Comparison of ENCODE assay signal across 8 cellular contexts in the genomic region with DNA sequence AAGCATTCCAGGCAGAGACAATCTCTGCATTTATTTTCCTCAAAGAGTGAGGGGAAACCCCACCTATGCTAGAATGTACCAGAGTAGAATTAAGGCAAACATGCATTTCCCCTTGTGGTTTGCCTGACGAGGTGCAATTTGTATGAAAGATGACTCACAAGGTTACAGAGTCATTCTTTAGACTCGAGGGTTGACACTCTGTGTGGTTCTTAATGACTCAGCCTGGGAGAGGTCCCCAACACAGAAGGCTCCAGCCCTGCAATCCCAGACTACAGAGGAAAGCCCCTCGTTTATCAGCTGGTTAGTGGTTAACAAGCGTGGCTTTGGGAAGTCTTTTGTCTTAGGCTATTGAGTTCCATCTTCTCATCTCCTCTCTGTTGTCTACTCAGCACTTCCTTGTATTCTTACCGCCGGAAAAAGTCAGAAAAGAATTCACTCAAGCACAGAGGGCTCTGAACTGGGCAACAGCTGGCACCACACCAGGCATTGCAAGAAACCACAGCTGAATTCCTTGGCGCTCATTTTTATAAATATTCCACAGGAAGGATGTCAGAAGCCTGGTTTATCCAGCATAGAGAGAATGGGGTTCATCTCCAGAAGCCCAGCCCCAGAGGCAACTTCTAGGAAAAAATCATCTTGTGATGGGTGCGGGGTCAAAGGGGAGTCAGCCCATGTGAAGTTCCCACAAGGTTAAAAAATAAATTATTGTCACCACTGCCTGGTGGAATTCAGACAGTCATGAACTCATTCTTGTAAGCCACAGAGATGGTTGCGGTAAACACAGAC. TPM values are rescaled to one million over a fixed set of nuclear protein-coding genes. Genes with fewer than 3 reads are reported as not detected.
DNase-seq lines count a peak whose midpoint lies in the region; ATAC-seq and TF ChIP-seq lines count a peak whose summit lies in the region.

No MANE protein-coding gene starts in this region.

- H3K9ac ChIP-seq in colonic mucosa (ENCODE audit: low read depth in 2 of 2, low read length in 2 of 2) = no peak overlapping the region

- peak overlapping the region; percentile 80 for H3K27ac ChIP-seq in colonic mucosa

- H3K36me3 ChIP-seq in colonic mucosa = no peaks in the 10 kb centered on the region
- H3K36me3 ChIP-seq in mucosa of descending colon (ENCODE audit: low read depth) = no peaks in the 10 kb centered on the region

- H3K9me3 ChIP-seq in colonic mucosa (no peaks in the 10 kb centered on the region), mucosa of descending colon (peaks cover 10% of the 10 kb centered on the region)

- H3K4me1 ChIP-seq in colonic mucosa (peaks cover 5% of the 10 kb centered on the region), mucosa of descending colon (ENCODE audit: low read depth) (no peaks in the 10 kb centered on the region)

- ATAC-seq in GM21423 (IDR thresholded peaks at IDR 0.05; ENCODE audit: unreplicated experiment) (peak; percentile 97), mucosa of descending colon (peak; percentile 99)

- H3K27me3 ChIP-seq in colonic mucosa = no peaks in the 10 kb centered on the region

- peak; percentile 90 for DNase-seq in DMS53 (lab: John Stamatoyannopoulos, UW)
- DNase-seq in HT-29 (ENCODE audit: low spot score) = peak; percentile 82
- peak; percentile 43 for DNase-seq in activated CD4-positive, CD25-positive, alpha-beta regulatory T cell treated with anti-CD3 and anti-CD28 coated beads, Interleukin-2, amount 50 U/mL, for 16 hours (ENCODE audit: low read depth, low spot score)
- peak; percentile 63 for DNase-seq in colonic mucosa
- peak in 1 of 3 donors; percentile 35 for DNase-seq in mucosa of descending colon
- DNase-seq in stimulated activated CD8-positive, alpha-beta memory T cell treated with anti-CD3 and anti-CD28 coated beads, Interleukin-7, amount 100 ng/mL, for 4 hours (ENCODE audit: low read depth in 2 of 2) = peak; percentile 57 to 70
- no peak for DNase-seq in COR-L47 (lab: John Stamatoyannopoulos, UW)

- TF ChIP-seq CTCF in colonic mucosa (IDR thresholded peaks at IDR 0.05) (peak; percentile 40), mucosa of descending colon (IDR thresholded peaks at IDR 0.05) (no peak)

- intact Hi-C loops in colonic mucosa (cut with DNase I) (no loop called here), mucosa of descending colon (cut with DNase I, micrococcal nuclease) (no loop called here)

- H3K4me3 ChIP-seq in colonic mucosa (no peak overlapping the region), mucosa of descending colon (no peak overlapping the region)

RNA-seq across cellular contexts. Expression of a gene that starts 24.4 kb away (rescaled TPM):
- 5.7 and 6.0 TPM in 2 replicates for total RNA-seq in HT-29 (2014; rRNA removed; shearing (Covaris generic))
- total RNA-seq in colonic mucosa (100 to 1,000 TPM in 1 of 2 donors, 10 to 100 TPM in 1; 62.6 to 132 TPM), mucosa of descending colon (1,000 to 10,000 TPM in 1 of 3 donors, 10 to 100 TPM in 2; 67.6 to 1,278 (median 86.0) TPM)
